ENCODE assay signal across 9 cellular contexts in genomic region chr19:54627912-54628311, GRCh38. TPM values are rescaled to one million over a fixed set of nuclear protein-coding genes. Genes with fewer than 3 reads are reported as not detected.
"Had no signal": no experiment of that assay in that cellular context is flagged by ENCODE, and none has a peak within 500 bp of the region (broad histone marks: within the 10 kb centered on the region; RNA-seq: fewer than 3 reads in every experiment).

No MANE protein-coding gene starts in this region.

RNA-seq across cellular contexts. Expression of gene LILRB1, which starts 2.4 kb away (rescaled TPM):
- total RNA-seq: hepatocyte, kidney epithelial cell, occipital lobe, osteocyte, pulmonary artery endothelial cell, renal cortical epithelial cell, smooth muscle cell, suprapubic skin had no signal
- polyA plus RNA-seq: hepatocyte, smooth muscle cell had no signal

RNA-seq across cellular contexts. Expression of gene LILRA1, which starts 34.5 kb away (rescaled TPM):
- total RNA-seq: hepatocyte, kidney epithelial cell, osteocyte, pulmonary artery endothelial cell, renal cortical epithelial cell, skeletal muscle tissue, smooth muscle cell, suprapubic skin had no signal
- polyA plus RNA-seq: hepatocyte, smooth muscle cell had no signal

RNA-seq across cellular contexts. Expression of gene LILRB4, which starts 34.9 kb away (rescaled TPM):
- total RNA-seq: hepatocyte, kidney epithelial cell, osteocyte, pulmonary artery endothelial cell, renal cortical epithelial cell, smooth muscle cell had no signal
- polyA plus RNA-seq: hepatocyte, smooth muscle cell had no signal

RNA-seq across cellular contexts. Expression of gene LILRA2, which starts 54.3 kb away (rescaled TPM):
- total RNA-seq: hepatocyte, kidney epithelial cell, osteocyte, pulmonary artery endothelial cell, renal cortical epithelial cell, smooth muscle cell had no signal
- polyA plus RNA-seq: hepatocyte, smooth muscle cell had no signal
